2 cellular contexts compared by ENCODE assay signal in the genomic region with DNA sequence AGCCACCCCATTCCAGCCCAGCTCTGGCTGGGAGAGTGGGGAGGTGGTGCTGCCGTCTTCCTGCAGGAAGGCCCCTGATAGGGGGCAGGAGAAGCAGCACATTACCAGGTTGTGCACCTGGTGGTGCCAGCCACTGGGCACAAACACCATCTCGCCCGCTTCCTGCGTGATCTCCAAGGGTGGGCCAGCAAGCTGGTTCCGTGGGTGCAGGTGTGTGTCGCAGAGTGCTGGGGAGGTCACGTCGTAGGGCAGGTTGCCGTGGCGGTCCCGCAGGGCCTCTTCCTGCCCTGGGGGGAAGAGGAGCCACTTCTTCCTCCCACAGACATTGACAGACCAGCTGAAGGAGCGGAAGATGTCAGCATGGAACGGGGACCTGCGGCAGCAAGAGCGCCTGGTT.
TF ChIP-seq lines count a peak whose summit lies in the region.

No MANE protein-coding gene starts in this region.

TF ChIP-seq in GM23338, 12 proteins besides CTCF, POLR2A, EP300 and RAD21 (continues in another document):
- no peak for TF ChIP-seq NANOG (IDR thresholded peaks at IDR 0.05; ENCODE audit: borderline replicate concordance)
- TF ChIP-seq ZNF331 (CRISPR knock-in tag; IDR thresholded peaks at IDR 0.05; ENCODE audit: low read depth) = no peak
- no peak for TF ChIP-seq EZH2 (IDR thresholded peaks at IDR 0.05; ENCODE audit: low read depth, unreplicated experiment)
- no peak for TF ChIP-seq POLR2AphosphoS5 (IDR thresholded peaks at IDR 0.05; ENCODE audit: low read depth)
- TF ChIP-seq REST (IDR thresholded peaks at IDR 0.05; ENCODE audit: unreplicated experiment) = no peak
- TF ChIP-seq, protein P1, sequence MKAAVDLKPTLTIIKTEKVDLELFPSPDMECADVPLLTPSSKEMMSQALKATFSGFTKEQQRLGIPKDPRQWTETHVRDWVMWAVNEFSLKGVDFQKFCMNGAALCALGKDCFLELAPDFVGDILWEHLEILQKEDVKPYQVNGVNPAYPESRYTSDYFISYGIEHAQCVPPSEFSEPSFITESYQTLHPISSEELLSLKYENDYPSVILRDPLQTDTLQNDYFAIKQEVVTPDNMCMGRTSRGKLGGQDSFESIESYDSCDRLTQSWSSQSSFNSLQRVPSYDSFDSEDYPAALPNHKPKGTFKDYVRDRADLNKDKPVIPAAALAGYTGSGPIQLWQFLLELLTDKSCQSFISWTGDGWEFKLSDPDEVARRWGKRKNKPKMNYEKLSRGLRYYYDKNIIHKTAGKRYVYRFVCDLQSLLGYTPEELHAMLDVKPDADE (IDR thresholded peaks at IDR 0.05) = no peak
- TF ChIP-seq EZH2phosphoT487 (IDR thresholded peaks at IDR 0.05; ENCODE audit: unreplicated experiment) = no peak
- TF ChIP-seq ZNF114 (CRISPR knock-in tag; IDR thresholded peaks at IDR 0.05) = no peak
- TF ChIP-seq JUNB (IDR thresholded peaks at IDR 0.05; ENCODE audit: unreplicated experiment) = no peak
- TF ChIP-seq CREB1 (CRISPR knock-in tag; IDR thresholded peaks at IDR 0.05; ENCODE audit: low read depth) = no peak

TF ChIP-seq in HEK293T, 16 proteins besides CTCF, POLR2A, EP300 and RAD21:
- TF ChIP-seq NFRKB (IDR thresholded peaks at IDR 0.05) = no peak
